Comparison of ENCODE assay signal across 10 cellular contexts in the genomic region with DNA sequence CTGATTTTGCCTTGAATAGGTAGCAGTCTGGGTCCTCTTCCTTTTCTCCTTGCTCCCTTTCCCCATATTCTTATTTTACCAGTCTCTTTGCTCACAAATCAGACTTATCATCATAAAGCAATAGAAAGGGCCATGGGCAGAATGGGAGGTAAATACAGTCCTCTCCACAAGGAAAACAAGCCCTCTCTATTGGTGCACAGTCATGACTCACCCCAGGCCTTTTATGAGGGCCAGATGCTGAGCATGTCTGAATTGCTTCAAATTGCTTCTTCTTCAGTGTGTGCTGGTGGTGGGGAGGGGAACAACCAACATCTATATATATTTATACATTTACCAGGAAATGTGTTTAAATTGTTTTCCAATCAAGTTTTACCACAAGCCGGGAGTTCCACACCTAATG.
DNase-seq lines count a peak whose midpoint lies in the region; ATAC-seq and TF ChIP-seq lines count a peak whose summit lies in the region.
"Had no signal": no experiment of that assay in that cellular context is flagged by ENCODE, and none has a peak within 500 bp of the region (broad histone marks: within the 10 kb centered on the region; RNA-seq: fewer than 3 reads in every experiment).

No MANE protein-coding gene starts in this region.

- no peak overlapping the region for H2AFZ ChIP-seq in Karpas-422 (ENCODE audit: low read length)

- H3K9me3 Mint-ChIP-seq in activated naive CD4-positive, alpha-beta T cell treated with anti-CD3 and anti-CD28 coated beads, Interleukin-2, amount 10 ng/mL, durations not matched to agents 7 days and 5 days = no peaks in the 10 kb centered on the region

- H4K20me1 ChIP-seq in Karpas-422 (ENCODE audit: insufficient read depth, low read depth, low read length) = no peaks in the 10 kb centered on the region

- no peaks in the 10 kb centered on the region for H3K27me3 ChIP-seq in Karpas-422 (ENCODE audit: low read length)
- H3K27me3 ChIP-seq: SJSA1 had no signal

- no peak overlapping the region for H3K9ac ChIP-seq in Karpas-422 (ENCODE audit: low read length)

- H3K4me3 Mint-ChIP-seq in activated naive CD4-positive, alpha-beta T cell treated with anti-CD3 and anti-CD28 coated beads, Interleukin-2, amount 10 ng/mL, durations not matched to agents 7 days and 5 days = no peak overlapping the region

- H3K36me3 ChIP-seq in Karpas-422 (ENCODE audit: insufficient read depth, low read length) = no peaks in the 10 kb centered on the region
- H3K36me3 ChIP-seq: SJSA1 had no signal

- no peaks in the 10 kb centered on the region for H3K79me2 ChIP-seq in Karpas-422 (ENCODE audit: low read length)

- in situ Hi-C loops in astrocyte of the cerebellum (cut with HindIII; ENCODE audit: low sequenced_read_pairs) = no loop called here

- no peaks in the 10 kb centered on the region for H3K27me3 Mint-ChIP-seq in activated naive CD4-positive, alpha-beta T cell treated with anti-CD3 and anti-CD28 coated beads, Interleukin-2, amount 10 ng/mL, durations not matched to agents 7 days and 5 days
- H3K27me3 Mint-ChIP-seq: activated naive CD8-positive, alpha-beta T cell had no signal

- H3K4me3 ChIP-seq in astrocyte of the cerebellum (ENCODE audit: low read depth, low read length) = no peak overlapping the region
- no peak overlapping the region for H3K4me3 ChIP-seq in skeletal muscle cell (ENCODE audit: low read depth, low read length)
- no peak overlapping the region for H3K4me3 ChIP-seq in Karpas-422 (ENCODE audit: low read length)
- H3K4me3 ChIP-seq: SJSA1 had no signal

- no peaks in the 10 kb centered on the region for H3K4me1 ChIP-seq in Karpas-422 (ENCODE audit: low read length)
- H3K4me1 ChIP-seq: SJSA1 had no signal

- peak overlapping the region; percentile 55 for H3K27ac Mint-ChIP-seq in activated naive CD4-positive, alpha-beta T cell treated with anti-CD3 and anti-CD28 coated beads, Interleukin-2, amount 10 ng/mL, durations not matched to agents 7 days and 5 days
- H3K27ac Mint-ChIP-seq: activated naive CD8-positive, alpha-beta T cell had no signal

- H3K27ac ChIP-seq in Karpas-422 (ENCODE audit: low read length) = no peak overlapping the region
- H3K27ac ChIP-seq: SJSA1 had no signal

- no peaks in the 10 kb centered on the region for H3K36me3 Mint-ChIP-seq in activated naive CD4-positive, alpha-beta T cell treated with anti-CD3 and anti-CD28 coated beads, Interleukin-2, amount 10 ng/mL, durations not matched to agents 7 days and 5 days
- H3K36me3 Mint-ChIP-seq: activated naive CD8-positive, alpha-beta T cell had no signal

- no peak for TF ChIP-seq CTCF in astrocyte of the cerebellum (IDR thresholded peaks at IDR 0.05; ENCODE audit: low read depth, low read length, missing control alignments)

- ATAC-seq in GM21528 (IDR thresholded peaks at IDR 0.05; ENCODE audit: low FRiP score, unreplicated experiment) = no peak

- peaks cover 37% of the 10 kb centered on the region for H3K4me1 Mint-ChIP-seq in activated naive CD4-positive, alpha-beta T cell treated with anti-CD3 and anti-CD28 coated beads, Interleukin-2, amount 10 ng/mL, durations not matched to agents 7 days and 5 days

- no peaks in the 10 kb centered on the region for H3K9me2 ChIP-seq in Karpas-422 (replicated peaks; ENCODE audit: insufficient read depth, low read length)

- CTCF ChIA-PET in activated naive CD4-positive, alpha-beta T cell treated with anti-CD3 and anti-CD28 coated beads, Interleukin-2, amount 10 ng/mL, durations not matched to agents 7 days and 5 days (lab: Charles Lee) = interaction anchor here (1.6 to 2.1 kb wide), 2 partner anchors 63 to 96 kb away, joined by 3 to 7 read pairs; no protein-coding TSS in a partner anchor

- DNase-seq in activated naive CD4-positive, alpha-beta T cell treated with anti-CD3 and anti-CD28 coated beads, Interleukin-2, amount 10 ng/mL, durations not matched to agents 7 days and 5 days = no peak
- DNase-seq in activated naive CD4-positive, alpha-beta T cell treated with Interleukin-2 at 50 U/mL for 16 hours = no peak
- DNase-seq in LHCN-M2 (ENCODE audit: low read depth) (peak; percentile 53), astrocyte of the cerebellum (ENCODE audit: low read depth) (peak; percentile 8), skeletal muscle cell (ENCODE audit: low read depth) (peak; percentile 36), Karpas-422 (no peak), HuH-7 (ENCODE audit: low spot score) (no peak)

- no peak overlapping the region for H3K4me2 ChIP-seq in Karpas-422 (ENCODE audit: low read depth, low read length, poor library complexity, severe bottlenecking)

- H3K9me3 ChIP-seq in Karpas-422 (ENCODE audit: low read length) = no peaks in the 10 kb centered on the region
- H3K9me3 ChIP-seq: SJSA1 had no signal

Comparison
In these comparisons a context has a peak if more than half of its experiments do, and no peak if none do; other contexts are left out.
1. DNase-seq: peak in LHCN-M2 (single experiment), astrocyte of the cerebellum (single experiment) and skeletal muscle cell (single experiment); none in activated naive CD4-positive, alpha-beta T cell treated with anti-CD3 and anti-CD28 coated beads, Interleukin-2, amount 10 ng/mL, durations not matched to agents 7 days and 5 days (single experiment), activated naive CD4-positive, alpha-beta T cell treated with Interleukin-2 at 50 U/mL for 16 hours (single experiment), Karpas-422 (single experiment) and HuH-7 (single experiment).